ENCODE assay signal across 21 cellular contexts in genomic region chr3:55161256-55161655, GRCh38.
DNase-seq lines count a peak whose midpoint lies in the region; ATAC-seq and TF ChIP-seq lines count a peak whose summit lies in the region.
"Had no signal": no experiment of that assay in that cellular context is flagged by ENCODE, and none has a peak within 500 bp of the region (broad histone marks: within the 10 kb centered on the region; RNA-seq: fewer than 3 reads in every experiment).

No MANE protein-coding gene starts in this region.

- ATAC-seq in HG02885 (IDR thresholded peaks at IDR 0.05; ENCODE audit: poor library complexity, unreplicated experiment) (no peak), left colon (no peak)
- ATAC-seq: stimulated activated naive B cell treated with anti-CD40 and anti-IgM and Interleukin-4, amounts not matched to agents 10 μg/mL and 1 μg/mL and 100 μg/mL, for 72 hours had no signal

- peak; percentile 33 for DNase-seq in ELR (ENCODE audit: low read depth)
- DNase-seq in SJCRH30, result no peak
- DNase-seq in fibroblast of lung (ENCODE audit: low read depth in 2 of 2), result peak; percentile 43 to 58
- no peak for DNase-seq in osteoblast (ENCODE audit: insufficient read length, low spot score, missing footprints)
- DNase-seq in cardiac septum (ENCODE audit: low spot score), result no peak
- no peak for DNase-seq in superior temporal gyrus (ENCODE audit: extremely low spot score)
- no peak for DNase-seq in left colon
- DNase-seq: activated CD4-positive, alpha-beta memory T cell treated with anti-CD3 and anti-CD28 coated beads, Interleukin-2, amount 10 ng/mL, durations not matched to agents 7 days and 5 days; activated CD4-positive, alpha-beta T cell treated with anti-CD3 and anti-CD28 coated beads for 1 hour; activated CD8-positive, alpha-beta memory T cell treated with anti-CD3 and anti-CD28 coated beads, Interleukin-2, amount 50 U/mL, for 48 hours; activated naive CD4-positive, alpha-beta T cell treated with anti-CD3 and anti-CD28 coated beads, Interleukin-2, amount 10 ng/mL, durations not matched to agents 7 days and 5 days; CD4-positive, CD25-positive, alpha-beta regulatory T cell; endodermal cell; NCI-H2029 treated with DMSO at 0.1 percent for 48 hours; posterior cingulate gyrus; RPMI8226; stimulated activated naive B cell treated with anti-CD40 and anti-IgM and Interleukin-4, amounts not matched to agents 10 μg/mL and 1 μg/mL and 100 μg/mL, for 72 hours; T-helper 2 cell had no signal

- H3K9me3 ChIP-seq in SJCRH30 (replicated peaks) (no peaks in the 10 kb centered on the region), fibroblast of lung (ENCODE audit: control insufficient read depth, insufficient read depth, low read depth, low read length) (no peaks in the 10 kb centered on the region), osteoblast (ENCODE audit: low read depth, low read length) (no peaks in the 10 kb centered on the region)
- H3K9me3 ChIP-seq: MG63 had no signal

- intact Hi-C loops in cardiac septum (cut with DNase I) (no loop called here), left colon (cut with DNase I, micrococcal nuclease) (no loop called here)

- H3K4me1 ChIP-seq in SJCRH30 (peaks cover 47% of the 10 kb centered on the region), fibroblast of lung (ENCODE audit: control insufficient read depth, extremely low read depth, insufficient read depth, low read length) (peaks cover 34% of the 10 kb centered on the region), osteoblast (ENCODE audit: insufficient read depth, low read length) (peaks cover 63% of the 10 kb centered on the region)

- TF ChIP-seq CTCF in fibroblast of lung (conservative IDR thresholded peaks at IDR 0.05 in 1 of 2, IDR thresholded peaks at IDR 0.05 in 1 of 2; ENCODE audit: low read depth in 1 of 2, low read length in 2 of 2), result no peak
- TF ChIP-seq CTCF in osteoblast (IDR thresholded peaks at IDR 0.05; ENCODE audit: extremely low read depth, low read depth, low read length), result no peak

- H4K20me1 ChIP-seq in fibroblast of lung (ENCODE audit: control insufficient read depth, extremely low read depth, insufficient read depth, low read length) (no peaks in the 10 kb centered on the region), osteoblast (ENCODE audit: insufficient read depth, low read length) (no peaks in the 10 kb centered on the region)

- H3K27me3 ChIP-seq in SJCRH30 (no peaks in the 10 kb centered on the region), fibroblast of lung (ENCODE audit: control insufficient read depth, insufficient read depth, low read length) (no peaks in the 10 kb centered on the region), osteoblast (ENCODE audit: insufficient read depth, low read length) (no peaks in the 10 kb centered on the region)
- H3K27me3 ChIP-seq: MG63 had no signal

- H3K4me3 ChIP-seq in SJCRH30, result no peak overlapping the region
- H3K4me3 ChIP-seq in fibroblast of lung (replicated peaks in 1 of 4; ENCODE audit: control extremely low read depth in 1 of 4, insufficient read depth in 1 of 4, low read depth in 3 of 4, low read length in 4 of 4), result no peak overlapping the region
- H3K4me3 ChIP-seq in osteoblast (ENCODE audit: insufficient read depth, low read length), result peak overlapping the region; percentile 33
- H3K4me3 ChIP-seq: cardiac muscle cell, MG63 had no signal

- no peak overlapping the region for H3K4me2 ChIP-seq in fibroblast of lung (ENCODE audit: extremely low read depth, insufficient read depth, low read length)
- peak overlapping the region; percentile 61 for H3K4me2 ChIP-seq in osteoblast (ENCODE audit: insufficient read depth, low read length)

- H2AFZ ChIP-seq in fibroblast of lung (ENCODE audit: low read length), result no peak overlapping the region
- no peak overlapping the region for H2AFZ ChIP-seq in osteoblast (ENCODE audit: low read length)

- H3K27ac ChIP-seq in SJCRH30 (peak overlapping the region; percentile 66), fibroblast of lung (ENCODE audit: insufficient read depth, low read length) (peak overlapping the region; percentile 59), osteoblast (ENCODE audit: low read depth, low read length) (peak overlapping the region; percentile 98)
- H3K27ac ChIP-seq: cardiac muscle cell had no signal

- no peaks in the 10 kb centered on the region for H3K79me2 ChIP-seq in fibroblast of lung (ENCODE audit: control insufficient read depth, insufficient read depth, low read length)
- H3K79me2 ChIP-seq in osteoblast (ENCODE audit: insufficient read depth, low read length), result no peaks in the 10 kb centered on the region

- H3K36me3 ChIP-seq in SJCRH30, result no peaks in the 10 kb centered on the region
- H3K36me3 ChIP-seq in fibroblast of lung (ENCODE audit: control insufficient read depth, insufficient read depth, low read length), result no peaks in the 10 kb centered on the region
- no peaks in the 10 kb centered on the region for H3K36me3 ChIP-seq in osteoblast (ENCODE audit: insufficient read depth, low read length)
- H3K36me3 ChIP-seq: cardiac muscle cell, MG63 had no signal

- H3K9ac ChIP-seq in fibroblast of lung (ENCODE audit: insufficient read depth, low read length), result no peak overlapping the region

Comparison
In these comparisons a context has a peak if more than half of its experiments do, and no peak if none do; other contexts are left out.
1. DNase-seq: peak in ELR (single experiment) and fibroblast of lung (2 of 2); none in SJCRH30 (0 of 2), osteoblast (single experiment), cardiac septum (single experiment), superior temporal gyrus (single experiment) and left colon (0 of 2).
2. Peak in every context shown above with its lines, with median percentiles within 50 percentile points of each other: H3K27ac ChIP-seq.